ENCODE assay signal across 20 cellular contexts in genomic region chr10:105611244-105611798, GRCh38.
"Had no signal": no experiment of that assay in that cellular context is flagged by ENCODE, and none has a peak within 500 bp of the region (broad histone marks: within the 10 kb centered on the region; RNA-seq: fewer than 3 reads in every experiment).

No MANE protein-coding gene starts in this region.

- H3K27me3 Mint-ChIP-seq: dendritic cell treated with granulocyte-macrophage colony-stimulating factor and Interleukin-4, amounts not matched to agents 40 ng/mL and 50 ng/mL, for 4 days; effector memory CD8-positive, alpha-beta T cell had no signal

- H3K27ac Mint-ChIP-seq: dendritic cell treated with granulocyte-macrophage colony-stimulating factor and Interleukin-4, amounts not matched to agents 40 ng/mL and 50 ng/mL, for 4 days; effector memory CD8-positive, alpha-beta T cell; naive thymus-derived CD4-positive, alpha-beta T cell; nephron progenitor cell had no signal

- FAIRE-seq: urothelium cell line had no signal

- H3K4me3 Mint-ChIP-seq: dendritic cell treated with granulocyte-macrophage colony-stimulating factor and Interleukin-4, amounts not matched to agents 40 ng/mL and 50 ng/mL, for 4 days; effector memory CD8-positive, alpha-beta T cell; naive thymus-derived CD4-positive, alpha-beta T cell; nephron progenitor cell had no signal

- H3K27me3 ChIP-seq: esophagus muscularis mucosa, gastrocnemius medialis, left lung, sigmoid colon had no signal

- H3K9me3 ChIP-seq: esophagus muscularis mucosa, gastrocnemius medialis, sigmoid colon had no signal

- H3K9me3 Mint-ChIP-seq: nephron progenitor cell had no signal

- DNase-seq: effector memory CD8-positive, alpha-beta T cell; gastrocnemius medialis; islet precursor cell; left lung; mesenchymal stem cell; naive thymus-derived CD4-positive, alpha-beta T cell; nephron progenitor cell; psoas muscle; retina; sigmoid colon; stimulated activated CD4-positive, alpha-beta T cell treated with anti-CD3 and anti-CD28 coated beads, Interleukin-12 subunit alpha, Interleukin-12 subunit beta, amount 100 ng/mL, for 4 hours; stimulated activated CD4-positive, alpha-beta T cell treated with anti-CD3 and anti-CD28 coated beads, Interleukin-2, amount 100 ng/mL, for 48 hours; stimulated activated naive CD4-positive, alpha-beta T cell treated with Interleukin-2 at 50 U/mL for 16 hours; trophoblast cell had no signal

- H3K4me3 ChIP-seq: esophagus muscularis mucosa, gastrocnemius medialis, left lung, lung, psoas muscle, sigmoid colon, skin epidermis had no signal

- H3K4me1 ChIP-seq: esophagus muscularis mucosa, gastrocnemius medialis, left lung, psoas muscle, sigmoid colon had no signal

- H3K27ac ChIP-seq: epithelial cell of prostate, esophagus muscularis mucosa, gastrocnemius medialis, left lung, psoas muscle, sigmoid colon, skin epidermis had no signal

- ATAC-seq: effector memory CD8-positive, alpha-beta T cell; gastrocnemius medialis; left lung; naive thymus-derived CD4-positive, alpha-beta T cell; psoas muscle had no signal

- H3K4me1 Mint-ChIP-seq: nephron progenitor cell had no signal

- H3K36me3 ChIP-seq: esophagus muscularis mucosa, gastrocnemius medialis, left lung, sigmoid colon had no signal

- H3K36me3 Mint-ChIP-seq: naive thymus-derived CD4-positive, alpha-beta T cell had no signal
